Comparison of ENCODE assay signal across 8 cellular contexts in the genomic region with DNA sequence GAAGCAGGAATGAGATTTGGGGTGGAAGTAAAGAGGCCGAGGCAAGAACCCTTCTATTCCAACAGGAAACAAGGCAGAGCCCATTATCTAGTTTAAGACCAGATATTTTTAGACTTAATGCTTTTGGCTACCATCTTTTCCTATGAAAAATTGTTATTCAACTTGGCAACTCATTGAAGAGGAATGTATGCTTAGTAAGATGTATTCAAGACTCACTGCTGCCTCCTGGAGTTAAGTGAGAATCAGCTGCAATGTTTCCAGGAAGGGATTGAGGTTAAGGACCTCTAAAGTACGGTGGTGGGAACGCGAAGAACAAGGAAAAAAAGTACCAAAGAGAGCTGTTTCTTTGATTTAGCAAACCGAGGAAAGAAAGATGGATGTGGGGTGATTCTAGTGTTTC.
DNase-seq lines count a peak whose midpoint lies in the region; ATAC-seq and TF ChIP-seq lines count a peak whose summit lies in the region.

No MANE protein-coding gene starts in this region.

- H3K9me3 Mint-ChIP-seq in Calu3 (ENCODE audit: low read depth, unreplicated experiment), result no peaks in the 10 kb centered on the region

- 62% methylated on average over 4 of the region's 5 CpGs for WGBS in right lobe of liver (ENCODE audit: insufficient coverage, low coverage, low lambda C conversion rate, missing lambda C conversion rate)

- DNase-seq in Calu3, result peak; percentile 14
- DNase-seq in HT1080 (ENCODE audit: low read depth), result peak; percentile 72
- no peak for DNase-seq in ascending aorta (ENCODE audit: low spot score in 2 of 2)
- DNase-seq in right lobe of liver, result no peak
- DNase-seq in left ventricle myocardium superior, result no peak
- DNase-seq in NCI-H446 treated with DMSO at 0.1 percent for 48 hours (lab: John Stamatoyannopoulos, UW), result no peak
- DNase-seq in NCI-H187 (lab: John Stamatoyannopoulos, UW), result no peak
- no peak for DNase-seq in NOMO-1 treated with DMSO at 0.1 percent for 48 hours (lab: John Stamatoyannopoulos, UW; ENCODE audit: unreplicated experiment)

- peak; percentile 29 for TF ChIP-seq CTCF in Calu3 (IDR thresholded peaks at IDR 0.05; ENCODE audit: unreplicated experiment)
- TF ChIP-seq CTCF in ascending aorta (IDR thresholded peaks at IDR 0.05), result peak in 2 of 3 experiments; percentile 25 to 40
- peak; percentile 19 to 28 (median 25) for TF ChIP-seq CTCF in right lobe of liver (IDR thresholded peaks at IDR 0.05)

- CTCF ChIA-PET in Calu3 (lab: Charles Lee), result interaction anchor here (0.6 to 1.1 kb wide), 2 partner anchors 87 to 335 kb away, joined by 3 to 4 read pairs; no protein-coding TSS in a partner anchor

- H3K36me3 Mint-ChIP-seq in Calu3 (ENCODE audit: insufficient read depth, unreplicated experiment), result no peaks in the 10 kb centered on the region

- H3K4me3 ChIP-seq in ascending aorta (no peak overlapping the region), right lobe of liver (no peak overlapping the region)

- H3K27me3 ChIP-seq in ascending aorta, result no peaks in the 10 kb centered on the region
- no peaks in the 10 kb centered on the region for H3K27me3 ChIP-seq in right lobe of liver

- H3K4me1 Mint-ChIP-seq in Calu3 (ENCODE audit: low read depth, unreplicated experiment), result no peaks in the 10 kb centered on the region

- H3K27me3 Mint-ChIP-seq in Calu3 (ENCODE audit: unreplicated experiment), result no peaks in the 10 kb centered on the region

- H3K4me1 ChIP-seq in ascending aorta, result peaks cover 0 to 2% of the 10 kb centered on the region in 2 donors
- H3K4me1 ChIP-seq in right lobe of liver, result no peaks in the 10 kb centered on the region

- H3K9me3 ChIP-seq in ascending aorta (no peaks in the 10 kb centered on the region), right lobe of liver (no peaks in the 10 kb centered on the region)

- no TSS peak for BruUV-seq in Calu3 (replicated peaks; lab: Mats Ljungman, UMichigan)

- H3K27ac ChIP-seq in ascending aorta, result no peak overlapping the region
- no peak overlapping the region for H3K27ac ChIP-seq in right lobe of liver

- ATAC-seq in right lobe of liver, result peak in 2 of 4 donors; percentile 39 to 55
- ATAC-seq in left ventricle myocardium superior, result no peak

- H3K4me3 Mint-ChIP-seq in Calu3 (ENCODE audit: low read depth, unreplicated experiment), result no peak overlapping the region

- H3K36me3 ChIP-seq in ascending aorta, result no peaks in the 10 kb centered on the region
- H3K36me3 ChIP-seq in right lobe of liver, result no peaks in the 10 kb centered on the region

- intact Hi-C loops in Calu3 (cut with micrococcal nuclease; ENCODE audit: unreplicated experiment), result loop anchor here (1.0 kb wide), 1 partner anchor 335 kb away; no protein-coding TSS in a partner anchor
- intact Hi-C loops in ascending aorta (cut with DNase I), result no loop called here
- intact Hi-C loops in right lobe of liver (cut with DNase I), result no loop called here
- intact Hi-C loops in left ventricle myocardium superior (cut with micrococcal nuclease), result no loop called here

- H3K27ac Mint-ChIP-seq in Calu3 (ENCODE audit: unreplicated experiment), result no peak overlapping the region

- no peak for TF ChIP-seq POLR2A in right lobe of liver (IDR thresholded peaks at IDR 0.05)

Comparison
In these comparisons a context has a peak if more than half of its experiments do, and no peak if none do; other contexts are left out.
1. DNase-seq: peak in Calu3 (single experiment) and HT1080 (single experiment); none in ascending aorta (0 of 2), right lobe of liver (0 of 3), left ventricle myocardium superior (single experiment), NCI-H446 treated with DMSO at 0.1 percent for 48 hours (single experiment), NCI-H187 (0 of 2) and NOMO-1 treated with DMSO at 0.1 percent for 48 hours (single experiment).
2. Peak in every context shown above with its lines, with median percentiles within 50 percentile points of each other: CTCF ChIP-seq.